1 cellular context compared by ENCODE assay signal in the genomic region with DNA sequence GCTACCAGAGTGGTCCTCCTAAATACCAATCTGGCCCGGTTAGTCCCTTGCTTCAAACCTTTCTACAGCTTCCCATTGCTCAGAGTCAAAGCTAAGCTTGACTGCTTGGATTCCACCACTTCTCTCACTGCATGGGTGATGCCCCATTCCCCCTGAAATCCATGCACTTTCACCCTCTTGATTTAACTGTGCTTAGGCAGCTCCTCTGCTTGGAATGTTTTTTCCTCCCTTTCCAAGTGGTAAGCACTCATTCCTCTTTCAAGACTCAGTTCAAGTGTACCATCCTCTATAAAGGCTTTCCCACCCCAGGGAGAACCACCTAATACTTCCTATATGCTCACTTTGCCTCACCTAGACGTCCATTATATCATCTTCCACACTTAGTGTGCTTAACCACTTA.
TF ChIP-seq lines count a peak whose summit lies in the region.

No MANE protein-coding gene starts in this region.

TF ChIP-seq in H1, 55 proteins besides CTCF, POLR2A, EP300 and RAD21:
- TF ChIP-seq FOSL1 (IDR thresholded peaks at IDR 0.05; ENCODE audit: insufficient read depth, low read depth, low read length) (no peak), CEBPB (IDR thresholded peaks at IDR 0.05; ENCODE audit: low read depth, low read length) (no peak), USF2 (IDR thresholded peaks at IDR 0.05; ENCODE audit: low read length) (no peak), RFX5 (IDR thresholded peaks at IDR 0.05; ENCODE audit: borderline replicate concordance, low read depth, low read length) (no peak), TAF1 (IDR thresholded peaks at IDR 0.05; ENCODE audit: low read depth, low read length) (no peak), TAF7 (optimal IDR thresholded peaks at IDR 0.05; ENCODE audit: borderline replicate concordance, low read depth, low read length) (no peak), TBP (IDR thresholded peaks at IDR 0.05; ENCODE audit: low read depth, low read length) (no peak), TCF12 (IDR thresholded peaks at IDR 0.05; ENCODE audit: low read depth, low read length) (no peak), CHD2 (IDR thresholded peaks at IDR 0.05; ENCODE audit: low read length) (no peak), BCL11A (IDR thresholded peaks at IDR 0.05; ENCODE audit: low read depth in 2 of 2, low read length in 2 of 2) (no peak), EGR1 (IDR thresholded peaks at IDR 0.05; ENCODE audit: borderline replicate concordance, low read depth, low read length) (no peak), JUN (IDR thresholded peaks at IDR 0.05; ENCODE audit: low read depth, low read length) (no peak), PHF8 (conservative IDR thresholded peaks at IDR 0.05; ENCODE audit: low read depth, low read length) (no peak), RBBP5 (IDR thresholded peaks at IDR 0.05; ENCODE audit: borderline replicate concordance, low read depth, low read length) (no peak), GABPA (IDR thresholded peaks at IDR 0.05; ENCODE audit: borderline replicate concordance, insufficient read depth, low read length) (no peak), KDM5A (IDR thresholded peaks at IDR 0.05; ENCODE audit: low read length) (no peak), NANOG (IDR thresholded peaks at IDR 0.05; ENCODE audit: insufficient read depth, low read depth, low read length, poor library complexity, severe bottlenecking) (no peak), RXRA (IDR thresholded peaks at IDR 0.05; ENCODE audit: insufficient read depth, low read depth, low read length) (no peak), RNF2 (IDR thresholded peaks at IDR 0.05; ENCODE audit: borderline replicate concordance, low read depth, low read length, missing control alignments, poor library complexity, severe bottlenecking) (no peak), SRF (IDR thresholded peaks at IDR 0.05; ENCODE audit: low read depth, low read length) (no peak)
